Comparison of ENCODE assay signal across 1 cellular context in genomic region chr3:149207475-149207874, GRCh38.
TF ChIP-seq lines count a peak whose summit lies in the region.

No MANE protein-coding gene starts in this region.

TF ChIP-seq in GM23338, 12 proteins besides CTCF, POLR2A, EP300 and RAD21 (continued from another document):
- TF ChIP-seq, protein P1, sequence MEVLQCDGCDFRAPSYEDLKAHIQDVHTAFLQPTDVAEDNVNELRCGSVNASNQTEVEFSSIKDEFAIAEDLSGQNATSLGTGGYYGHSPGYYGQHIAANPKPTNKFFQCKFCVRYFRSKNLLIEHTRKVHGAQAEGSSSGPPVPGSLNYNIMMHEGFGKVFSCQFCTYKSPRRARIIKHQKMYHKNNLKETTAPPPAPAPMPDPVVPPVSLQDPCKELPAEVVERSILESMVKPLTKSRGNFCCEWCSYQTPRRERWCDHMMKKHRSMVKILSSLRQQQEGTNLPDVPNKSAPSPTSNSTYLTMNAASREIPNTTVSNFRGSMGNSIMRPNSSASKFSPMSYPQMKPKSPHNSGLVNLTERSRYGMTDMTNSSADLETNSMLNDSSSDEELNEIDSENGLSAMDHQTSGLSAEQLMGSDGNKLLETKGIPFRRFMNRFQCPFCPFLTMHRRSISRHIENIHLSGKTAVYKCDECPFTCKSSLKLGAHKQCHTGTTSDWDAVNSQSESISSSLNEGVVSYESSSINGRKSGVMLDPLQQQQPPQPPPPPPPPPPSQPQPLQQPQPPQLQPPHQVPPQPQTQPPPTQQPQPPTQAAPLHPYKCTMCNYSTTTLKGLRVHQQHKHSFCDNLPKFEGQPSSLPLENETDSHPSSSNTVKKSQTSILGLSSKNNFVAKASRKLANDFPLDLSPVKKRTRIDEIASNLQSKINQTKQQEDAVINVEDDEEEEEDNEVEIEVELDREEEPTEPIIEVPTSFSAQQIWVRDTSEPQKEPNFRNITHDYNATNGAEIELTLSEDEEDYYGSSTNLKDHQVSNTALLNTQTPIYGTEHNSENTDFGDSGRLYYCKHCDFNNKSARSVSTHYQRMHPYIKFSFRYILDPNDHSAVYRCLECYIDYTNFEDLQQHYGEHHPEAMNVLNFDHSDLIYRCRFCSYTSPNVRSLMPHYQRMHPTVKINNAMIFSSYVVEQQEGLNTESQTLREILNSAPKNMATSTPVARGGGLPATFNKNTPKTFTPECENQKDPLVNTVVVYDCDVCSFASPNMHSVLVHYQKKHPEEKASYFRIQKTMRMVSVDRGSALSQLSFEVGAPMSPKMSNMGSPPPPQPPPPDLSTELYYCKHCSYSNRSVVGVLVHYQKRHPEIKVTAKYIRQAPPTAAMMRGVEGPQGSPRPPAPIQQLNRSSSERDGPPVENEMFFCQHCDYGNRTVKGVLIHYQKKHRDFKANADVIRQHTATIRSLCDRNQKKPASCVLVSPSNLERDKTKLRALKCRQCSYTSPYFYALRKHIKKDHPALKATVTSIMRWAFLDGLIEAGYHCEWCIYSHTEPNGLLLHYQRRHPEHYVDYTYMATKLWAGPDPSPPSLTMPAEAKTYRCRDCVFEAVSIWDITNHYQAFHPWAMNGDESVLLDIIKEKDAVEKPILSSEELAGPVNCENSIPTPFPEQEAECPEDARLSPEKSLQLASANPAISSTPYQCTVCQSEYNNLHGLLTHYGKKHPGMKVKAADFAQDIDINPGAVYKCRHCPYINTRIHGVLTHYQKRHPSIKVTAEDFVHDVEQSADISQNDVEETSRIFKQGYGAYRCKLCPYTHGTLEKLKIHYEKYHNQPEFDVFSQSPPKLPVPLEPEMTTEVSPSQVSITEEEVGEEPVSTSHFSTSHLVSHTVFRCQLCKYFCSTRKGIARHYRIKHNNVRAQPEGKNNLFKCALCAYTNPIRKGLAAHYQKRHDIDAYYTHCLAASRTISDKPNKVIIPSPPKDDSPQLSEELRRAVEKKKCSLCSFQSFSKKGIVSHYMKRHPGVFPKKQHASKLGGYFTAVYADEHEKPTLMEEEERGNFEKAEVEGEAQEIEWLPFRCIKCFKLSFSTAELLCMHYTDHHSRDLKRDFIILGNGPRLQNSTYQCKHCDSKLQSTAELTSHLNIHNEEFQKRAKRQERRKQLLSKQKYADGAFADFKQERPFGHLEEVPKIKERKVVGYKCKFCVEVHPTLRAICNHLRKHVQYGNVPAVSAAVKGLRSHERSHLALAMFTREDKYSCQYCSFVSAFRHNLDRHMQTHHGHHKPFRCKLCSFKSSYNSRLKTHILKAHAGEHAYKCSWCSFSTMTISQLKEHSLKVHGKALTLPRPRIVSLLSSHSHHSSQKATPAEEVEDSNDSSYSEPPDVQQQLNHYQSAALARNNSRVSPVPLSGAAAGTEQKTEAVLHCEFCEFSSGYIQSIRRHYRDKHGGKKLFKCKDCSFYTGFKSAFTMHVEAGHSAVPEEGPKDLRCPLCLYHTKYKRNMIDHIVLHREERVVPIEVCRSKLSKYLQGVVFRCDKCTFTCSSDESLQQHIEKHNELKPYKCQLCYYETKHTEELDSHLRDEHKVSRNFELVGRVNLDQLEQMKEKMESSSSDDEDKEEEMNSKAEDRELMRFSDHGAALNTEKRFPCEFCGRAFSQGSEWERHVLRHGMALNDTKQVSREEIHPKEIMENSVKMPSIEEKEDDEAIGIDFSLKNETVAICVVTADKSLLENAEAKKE (CRISPR knock-in tag; IDR thresholded peaks at IDR 0.05), result no peak
